ENCODE assay signal across 12 cellular contexts in genomic region chr12:67388331-67389163, GRCh38.
DNase-seq lines count a peak whose midpoint lies in the region; ATAC-seq and TF ChIP-seq lines count a peak whose summit lies in the region.
"Had no signal": no experiment of that assay in that cellular context is flagged by ENCODE, and none has a peak within 500 bp of the region (broad histone marks: within the 10 kb centered on the region; RNA-seq: fewer than 3 reads in every experiment).

No MANE protein-coding gene starts in this region.

- H3K27me3 Mint-ChIP-seq in naive thymus-derived CD4-positive, alpha-beta T cell = peaks cover 0 to 4% (median 0%) of the 10 kb centered on the region in 5 donors

- no peaks in the 10 kb centered on the region for H3K36me3 Mint-ChIP-seq in naive thymus-derived CD4-positive, alpha-beta T cell
- H3K36me3 Mint-ChIP-seq: stimulated activated naive B cell treated with anti-CD40 and anti-IgM and Interleukin-4, amounts not matched to agents 10 μg/mL and 1 μg/mL and 100 μg/mL, for 72 hours had no signal

- peak; percentile 43 for ATAC-seq in GM18909 (IDR thresholded peaks at IDR 0.05; ENCODE audit: poor library complexity, unreplicated experiment)
- 0 out of 3 replicates have a peak, but pooled peaks have one; percentile 36 for ATAC-seq in RWPE2 (ENCODE audit: low read depth)
- no peak for ATAC-seq in naive thymus-derived CD4-positive, alpha-beta T cell
- no peak for ATAC-seq in GM21381 (IDR thresholded peaks at IDR 0.05; ENCODE audit: unreplicated experiment)

- no peaks in the 10 kb centered on the region for H3K4me1 ChIP-seq in RWPE2 (ENCODE audit: insufficient read depth, poor library complexity, severe bottlenecking)
- H3K4me1 ChIP-seq in naive thymus-derived CD4-positive, alpha-beta T cell (ENCODE audit: control insufficient read depth in 2 of 2, insufficient read depth in 2 of 2, low read length in 2 of 2) = no peaks in the 10 kb centered on the region
- H3K4me1 ChIP-seq: sigmoid colon had no signal

- H3K4me3 Mint-ChIP-seq in naive thymus-derived CD4-positive, alpha-beta T cell = no peak overlapping the region
- H3K4me3 Mint-ChIP-seq: stimulated activated naive B cell treated with anti-CD40 and anti-IgM and Interleukin-4, amounts not matched to agents 10 μg/mL and 1 μg/mL and 100 μg/mL, for 72 hours had no signal

- no peaks in the 10 kb centered on the region for H3K9me3 ChIP-seq in RWPE2 (ENCODE audit: severe bottlenecking)
- H3K9me3 ChIP-seq in naive thymus-derived CD4-positive, alpha-beta T cell (ENCODE audit: control insufficient read depth in 2 of 3, low read length in 3 of 3) = no peaks in the 10 kb centered on the region
- H3K9me3 ChIP-seq: sigmoid colon had no signal

- H3K27me3 ChIP-seq in RWPE2 (ENCODE audit: insufficient read depth, poor library complexity, severe bottlenecking) = no peaks in the 10 kb centered on the region
- no peaks in the 10 kb centered on the region for H3K27me3 ChIP-seq in naive thymus-derived CD4-positive, alpha-beta T cell (ENCODE audit: control insufficient read depth in 2 of 2, insufficient read depth in 2 of 2, low read length in 2 of 2)
- H3K27me3 ChIP-seq: sigmoid colon had no signal

- H3K27ac Mint-ChIP-seq in naive thymus-derived CD4-positive, alpha-beta T cell = no peak overlapping the region
- H3K27ac Mint-ChIP-seq: stimulated activated naive B cell treated with anti-CD40 and anti-IgM and Interleukin-4, amounts not matched to agents 10 μg/mL and 1 μg/mL and 100 μg/mL, for 72 hours had no signal

- CTCF ChIA-PET in naive thymus-derived CD4-positive, alpha-beta T cell (lab: Charles Lee) = interaction anchor here (1.2 kb wide), 1 partner anchor 33 kb away, joined by 4 read pairs; no protein-coding TSS in a partner anchor

- DNase-seq in RWPE2 (ENCODE audit: low spot score) (no peak), iPS-NIHi7 (ENCODE audit: extremely low spot score) (peak; percentile 41), nucleus accumbens (lab: John Stamatoyannopoulos, UW) (no peak), GM20000 (ENCODE audit: low spot score) (no peak)
- DNase-seq in naive thymus-derived CD4-positive, alpha-beta T cell = no peak
- DNase-seq: cerebellar nuclear complex; COR-L47; sigmoid colon; stimulated activated naive B cell treated with anti-CD40 and anti-IgM and Interleukin-4, amounts not matched to agents 10 μg/mL and 1 μg/mL and 100 μg/mL, for 72 hours had no signal

- H3K9me3 Mint-ChIP-seq in naive thymus-derived CD4-positive, alpha-beta T cell = peaks cover 0 to 6% (median 0%) of the 10 kb centered on the region in 11 donors

- no peak overlapping the region for H3K4me3 ChIP-seq in RWPE2 (ENCODE audit: severe bottlenecking)
- no peak overlapping the region for H3K4me3 ChIP-seq in naive thymus-derived CD4-positive, alpha-beta T cell (ENCODE audit: low read length)
- H3K4me3 ChIP-seq: sigmoid colon had no signal

- POLR2A ChIA-PET in naive thymus-derived CD4-positive, alpha-beta T cell (lab: Charles Lee) = no interaction called here

- H3K4me1 Mint-ChIP-seq in naive thymus-derived CD4-positive, alpha-beta T cell = peaks cover 0 to 9% (median 0%) of the 10 kb centered on the region in 7 donors

- intact Hi-C loops in naive thymus-derived CD4-positive, alpha-beta T cell (cut with micrococcal nuclease) = no loop called here

- 0 out of 2 replicates have a peak, but pooled peaks have one; percentile 7 for TF ChIP-seq CTCF in 22Rv1 (IDR thresholded peaks at IDR 0.05)
- no peak for TF ChIP-seq CTCF in RWPE2 (IDR thresholded peaks at IDR 0.05; ENCODE audit: poor library complexity, severe bottlenecking)
- TF ChIP-seq CTCF in GM20000 (IDR thresholded peaks at IDR 0.05; ENCODE audit: extremely low read depth, missing control alignments) = no peak

- H3K36me3 ChIP-seq in RWPE2 (ENCODE audit: low read depth) = no peaks in the 10 kb centered on the region
- H3K36me3 ChIP-seq in naive thymus-derived CD4-positive, alpha-beta T cell (ENCODE audit: control insufficient read depth in 2 of 3, insufficient read depth in 3 of 3, low read length in 3 of 3) = no peaks in the 10 kb centered on the region
- H3K36me3 ChIP-seq: sigmoid colon had no signal

- no peak overlapping the region for H3K27ac ChIP-seq in 22Rv1
- H3K27ac ChIP-seq in RWPE2 (ENCODE audit: poor library complexity, severe bottlenecking) = no peak overlapping the region
- H3K27ac ChIP-seq in naive thymus-derived CD4-positive, alpha-beta T cell (ENCODE audit: low read depth, low read length) = no peak overlapping the region
- H3K27ac ChIP-seq: sigmoid colon had no signal

Comparison
In these comparisons a context has a peak if more than half of its experiments do, and no peak if none do; other contexts are left out.
1. ATAC-seq: peak in GM18909 (single experiment) and RWPE2 (single experiment); none in naive thymus-derived CD4-positive, alpha-beta T cell (single experiment) and GM21381 (single experiment).